1 cellular context compared by ENCODE assay signal in genomic region chr6:145749632-145750031, GRCh38.
TF ChIP-seq lines count a peak whose summit lies in the region.

No MANE protein-coding gene starts in this region.

TF ChIP-seq in K562, 482 proteins besides CTCF, POLR2A, EP300 and RAD21 (continued from another document):
- TF ChIP-seq JUNB (CRISPR knock-in tag; conservative IDR thresholded peaks at IDR 0.05) (no peak), RFX5 (IDR thresholded peaks at IDR 0.05; ENCODE audit: low read depth, low read length) (no peak), POLR2H (tag; IDR thresholded peaks at IDR 0.05; ENCODE audit: low read depth) (0 out of 2 replicates have a peak, but pooled peaks have one; percentile 40), NR2F6 (CRISPR knock-in tag; IDR thresholded peaks at IDR 0.05) (no peak), BRD4 (IDR thresholded peaks at IDR 0.05) (no peak), ZNF3 (CRISPR knock-in tag; IDR thresholded peaks at IDR 0.05) (no peak), MAFF (IDR thresholded peaks at IDR 0.05; ENCODE audit: low read length) (peak; percentile 99), ZNF408 (CRISPR knock-in tag; IDR thresholded peaks at IDR 0.05; ENCODE audit: low read depth) (no peak), CBFA2T3 (IDR thresholded peaks at IDR 0.05) (peak; percentile 37), C11orf30 (IDR thresholded peaks at IDR 0.05; ENCODE audit: low read depth) (peak; percentile 99), ZNF12 (CRISPR knock-in tag; IDR thresholded peaks at IDR 0.05) (no peak), KDM1A (IDR thresholded peaks at IDR 0.05) (peak; percentile 17 to 63; a peak in 2 of 4 replicates), CBX3 (IDR thresholded peaks at IDR 0.05; ENCODE audit: borderline replicate concordance in 1 of 2, low read length in 2 of 2) (peak in 1 of 2 experiments; percentile 78; a peak in 1 of 3 replicates), ZBED1 (IDR thresholded peaks at IDR 0.05) (no peak)
